Comparison of ENCODE assay signal across 8 cellular contexts in genomic region chr9:128276008-128276573, GRCh38. TPM values are rescaled to one million over a fixed set of nuclear protein-coding genes. Genes with fewer than 3 reads are reported as not detected.
DNase-seq lines count a peak whose midpoint lies in the region; ATAC-seq and TF ChIP-seq lines count a peak whose summit lies in the region.

Gene SWI5 (plus strand): TSS chr9:128276276.

- H3K4me3 ChIP-seq in GM12864 (ENCODE audit: low read depth, low read length) (peak within 1 kb of the TSS; percentile 90), osteoblast (ENCODE audit: insufficient read depth, low read length) (peak within 1 kb of the TSS; percentile 79), testis (peak within 1 kb of the TSS; percentile 76 to 89)

- peak within 1 kb of the TSS; percentile 93 for H3K27ac Mint-ChIP-seq in activated naive CD8-positive, alpha-beta T cell

- H3K9me3 ChIP-seq in osteoblast (ENCODE audit: low read depth, low read length) (no peaks in the 10 kb centered on the region), testis (no peaks in the 10 kb centered on the region)

- H3K4me1 Mint-ChIP-seq in activated naive CD8-positive, alpha-beta T cell (ENCODE audit: low read depth) = peaks cover 35% of the 10 kb centered on the region

- no peak for TF ChIP-seq CTCF in GM12864 (IDR thresholded peaks at IDR 0.05; ENCODE audit: low read depth, low read length, missing control alignments)
- no peak for TF ChIP-seq CTCF in osteoblast (IDR thresholded peaks at IDR 0.05; ENCODE audit: extremely low read depth, low read depth, low read length)
- TF ChIP-seq CTCF in testis (IDR thresholded peaks at IDR 0.05) = no peak

- H3K36me3 Mint-ChIP-seq in activated naive CD8-positive, alpha-beta T cell = no peaks in the 10 kb centered on the region

- intact Hi-C loops in testis (cut with DNase I; ENCODE audit: low total_unique reads) = no loop called here

- no peaks in the 10 kb centered on the region for H3K27me3 Mint-ChIP-seq in activated naive CD8-positive, alpha-beta T cell

- H4K20me1 ChIP-seq in osteoblast (ENCODE audit: insufficient read depth, low read length) = peaks cover 35% of the 10 kb centered on the region

- H3K27ac ChIP-seq in osteoblast (ENCODE audit: low read depth, low read length) (peak within 1 kb of the TSS; percentile 88), testis (peak within 1 kb of the TSS; percentile 83 to 88)

- peak; percentile 90 for TF ChIP-seq POLR2A in testis (IDR thresholded peaks at IDR 0.05)

- H3K36me3 ChIP-seq in osteoblast (ENCODE audit: insufficient read depth, low read length) (peaks cover 25% of the 10 kb centered on the region), testis (ENCODE audit: low read depth, missing control alignments) (no peaks in the 10 kb centered on the region)

- DNase-seq in GM12864 (ENCODE audit: low read depth) (peak; percentile 98), NCI-H1105 treated with DMSO at 0.1 percent for 48 hours (lab: John Stamatoyannopoulos, UW) (peak; percentile 98), SKM-1 treated with dmso at 0.1 percent for 144 hours (lab: John Stamatoyannopoulos, UW; ENCODE audit: unreplicated experiment) (peak; percentile 96), glomerular visceral epithelial cell (ENCODE audit: extremely low spot score) (peak; percentile 100), osteoblast (ENCODE audit: insufficient read length, low spot score, missing footprints) (peak; percentile 97), testis (peak; percentile 100)

- no peaks in the 10 kb centered on the region for H3K9me3 Mint-ChIP-seq in activated naive CD8-positive, alpha-beta T cell (ENCODE audit: low read depth)

- peak; percentile 98 for ATAC-seq in HG02678 (IDR thresholded peaks at IDR 0.05; ENCODE audit: unreplicated experiment)

- peak within 1 kb of the TSS; percentile 95 for H3K4me3 Mint-ChIP-seq in activated naive CD8-positive, alpha-beta T cell

- 0 to 1% methylated on average over 30 to 38 of the region's 38 CpGs for WGBS in testis, 2 donors

- no peaks in the 10 kb centered on the region for H3K27me3 ChIP-seq in osteoblast (ENCODE audit: insufficient read depth, low read length)
- no peaks in the 10 kb centered on the region for H3K27me3 ChIP-seq in testis

- peaks cover 64% of the 10 kb centered on the region for H3K79me2 ChIP-seq in osteoblast (ENCODE audit: insufficient read depth, low read length)

- peaks cover 22% of the 10 kb centered on the region for H3K4me1 ChIP-seq in osteoblast (ENCODE audit: insufficient read depth, low read length)
- peaks cover 7% of the 10 kb centered on the region for H3K4me1 ChIP-seq in testis

- peak within 1 kb of the TSS; percentile 98 for H3K4me2 ChIP-seq in osteoblast (ENCODE audit: insufficient read depth, low read length)

- peak within 1 kb of the TSS; percentile 96 for H2AFZ ChIP-seq in osteoblast (ENCODE audit: low read length)

RNA-seq across cellular contexts. Expression of gene SWI5, which starts in this region (rescaled TPM):
- total RNA-seq in osteoblast (19.2 and 20.3 TPM in 2 replicates), testis (100 to 1,000 TPM in 1 of 2 donors, 10 to 100 TPM in 1; 69.3 to 131 TPM)
- 164 TPM for polyA plus RNA-seq in testis (ENCODE audit: insufficient read depth, low read depth, low replicate concordance)

Comparison
In these comparisons a context has a peak if more than half of its experiments do, and no peak if none do; other contexts are left out.
1. Peak in every context shown above with its lines: DNase-seq, ATAC-seq, H3K4me3 ChIP-seq and H3K27ac ChIP-seq.